In the genomic region with DNA sequence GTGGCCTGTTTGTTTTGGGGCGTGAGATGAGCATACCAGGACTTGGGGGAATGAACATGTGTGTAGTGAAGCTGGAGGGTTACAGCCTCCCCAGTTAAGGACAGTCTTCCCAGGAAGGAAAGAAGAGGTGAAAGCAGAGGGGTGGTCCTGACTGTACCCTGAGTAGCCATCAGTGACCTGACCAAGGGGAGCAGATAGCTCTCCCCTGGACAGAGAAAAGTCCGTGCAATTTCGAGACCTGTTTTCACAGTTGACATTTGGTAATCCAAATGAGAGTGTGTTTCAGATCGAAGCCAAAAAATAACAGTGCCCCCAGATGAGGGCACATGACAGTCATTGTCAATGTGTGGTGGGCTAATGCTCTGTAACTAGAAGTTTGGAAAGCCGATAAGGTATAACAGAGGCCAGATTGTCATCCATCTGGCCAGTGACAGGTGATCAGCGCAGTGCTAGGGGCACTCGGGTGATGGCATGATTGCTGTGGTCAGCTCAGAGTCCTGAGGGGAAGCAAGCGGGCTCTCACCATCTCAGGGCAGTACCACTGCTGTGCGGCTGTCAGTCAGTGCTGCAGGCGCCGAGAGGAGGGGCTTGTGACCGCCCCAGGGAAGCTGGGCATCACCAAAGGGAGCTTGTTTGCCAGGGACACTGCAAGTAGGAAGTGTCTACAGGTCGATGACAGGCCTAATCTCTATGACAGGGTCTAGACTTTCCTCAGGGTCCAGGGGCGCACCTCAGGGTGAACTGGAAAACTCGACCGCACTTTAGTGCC, we compare ENCODE assay signal across 8 cellular contexts. TPM values are rescaled to one million over a fixed set of nuclear protein-coding genes. Genes with fewer than 3 reads are reported as not detected.
DNase-seq lines count a peak whose midpoint lies in the region; ATAC-seq and TF ChIP-seq lines count a peak whose summit lies in the region.

No MANE protein-coding gene starts in this region.

- BruUV-seq in A673 (replicated peaks; lab: Mats Ljungman, UMichigan) = no TSS peak

- H3K4me3 ChIP-seq in A673 (ENCODE audit: low read depth, low read length, poor library complexity, severe bottlenecking) (peak overlapping the region; percentile 64), iPS-18c (ENCODE audit: insufficient read depth, low read depth, low read length) (peak overlapping the region; percentile 96)

- no peaks in the 10 kb centered on the region for H3K9me3 ChIP-seq in A673 (ENCODE audit: low read depth, low read length, poor library complexity, severe bottlenecking)
- H3K9me3 ChIP-seq in iPS-18c (ENCODE audit: control insufficient read depth, insufficient read depth, low read length) = peaks cover 3% of the 10 kb centered on the region

- H3K27ac ChIP-seq in A673 (ENCODE audit: low read depth, low read length, poor library complexity, severe bottlenecking) = peak overlapping the region; percentile 82

- ATAC-seq in stimulated activated naive CD8-positive, alpha-beta T cell treated with anti-CD3 and anti-CD28 coated beads, Interleukin-15, amount 100 ng/mL, for 72 hours = peak; percentile 1

- peak; percentile 19 for DNase-seq in A673 (ENCODE audit: low spot score)
- no peak for DNase-seq in HEK293T (ENCODE audit: extremely low spot score)
- peak; percentile 52 for DNase-seq in activated CD8-positive, alpha-beta memory T cell treated with anti-CD3 and anti-CD28 coated beads, Interleukin-2, amount 50 U/mL, for 48 hours
- DNase-seq in stimulated activated naive CD8-positive, alpha-beta T cell treated with anti-CD3 and anti-CD28 coated beads, Interleukin-15, amount 100 ng/mL, for 72 hours = no peak
- no peak for DNase-seq in activated gamma-delta T cell treated with Interleukin-2 at 50 U/mL for 16 hours
- no peak for DNase-seq in NCI-H446 (lab: John Stamatoyannopoulos, UW)
- DNase-seq in posterior vena cava (ENCODE audit: low spot score) = no peak

- no peaks in the 10 kb centered on the region for H3K27me3 Mint-ChIP-seq in stimulated activated naive CD8-positive, alpha-beta T cell treated with anti-CD3 and anti-CD28 coated beads, Interleukin-15, amount 100 ng/mL, for 72 hours

- intact Hi-C loops in A673 (cut with micrococcal nuclease; ENCODE audit: unreplicated experiment) = loop anchor here (5.0 kb wide), 1 partner anchor 298 kb away; a partner anchor contains a TSS
- intact Hi-C loops in posterior vena cava (cut with DNase I) = no loop called here

- CTCF ChIA-PET in A673 (lab: Charles Lee) (no interaction called here), HEK293T (lab: Yijun Ruan, JAX) (interaction anchor here (0.6 to 1.0 kb wide), 2 partner anchors 37 to 164 kb away, joined by 3 to 4 read pairs; no protein-coding TSS in a partner anchor)

- H3K27ac Mint-ChIP-seq in stimulated activated naive CD8-positive, alpha-beta T cell treated with anti-CD3 and anti-CD28 coated beads, Interleukin-15, amount 100 ng/mL, for 72 hours = peak overlapping the region; percentile 96

- peaks cover 43% of the 10 kb centered on the region for H3K4me1 Mint-ChIP-seq in stimulated activated naive CD8-positive, alpha-beta T cell treated with anti-CD3 and anti-CD28 coated beads, Interleukin-15, amount 100 ng/mL, for 72 hours

- H3K4me1 ChIP-seq in A673 (ENCODE audit: insufficient read depth, low read length, poor library complexity, severe bottlenecking) = peaks cover 17% of the 10 kb centered on the region

- POLR2A ChIA-PET in A673 (lab: Charles Lee; ENCODE audit: low non-redundant PET) (no interaction called here), HEK293T (lab: Yijun Ruan, JAX) (interaction anchor here (0.9 to 3.1 kb wide), 6 partner anchors 9 to 119 kb away, joined by 4 to 22 read pairs (median 8); a partner anchor contains a TSS)

- H3K4me3 Mint-ChIP-seq in stimulated activated naive CD8-positive, alpha-beta T cell treated with anti-CD3 and anti-CD28 coated beads, Interleukin-15, amount 100 ng/mL, for 72 hours = peak overlapping the region; percentile 88 to 91

- TF ChIP-seq CTCF in A673 (conservative IDR thresholded peaks at IDR 0.05; ENCODE audit: low read depth, low read length) = no peak

- H3K9me3 Mint-ChIP-seq in stimulated activated naive CD8-positive, alpha-beta T cell treated with anti-CD3 and anti-CD28 coated beads, Interleukin-15, amount 100 ng/mL, for 72 hours = no peaks in the 10 kb centered on the region

- peaks cover 54% of the 10 kb centered on the region for H3K36me3 ChIP-seq in A673 (ENCODE audit: insufficient read depth, low read length, poor library complexity, severe bottlenecking)

- no peaks in the 10 kb centered on the region for H3K27me3 ChIP-seq in A673 (replicated peaks; ENCODE audit: insufficient read depth, low read depth, low read length, poor library complexity)

TF ChIP-seq in HEK293T, 16 proteins besides CTCF, POLR2A, EP300 and RAD21:
- TF ChIP-seq, protein P1, sequence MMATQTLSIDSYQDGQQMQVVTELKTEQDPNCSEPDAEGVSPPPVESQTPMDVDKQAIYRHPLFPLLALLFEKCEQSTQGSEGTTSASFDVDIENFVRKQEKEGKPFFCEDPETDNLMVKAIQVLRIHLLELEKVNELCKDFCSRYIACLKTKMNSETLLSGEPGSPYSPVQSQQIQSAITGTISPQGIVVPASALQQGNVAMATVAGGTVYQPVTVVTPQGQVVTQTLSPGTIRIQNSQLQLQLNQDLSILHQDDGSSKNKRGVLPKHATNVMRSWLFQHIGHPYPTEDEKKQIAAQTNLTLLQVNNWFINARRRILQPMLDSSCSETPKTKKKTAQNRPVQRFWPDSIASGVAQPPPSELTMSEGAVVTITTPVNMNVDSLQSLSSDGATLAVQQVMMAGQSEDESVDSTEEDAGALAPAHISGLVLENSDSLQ (IDR thresholded peaks at IDR 0.05) = peak; percentile 74
- TF ChIP-seq SP1 (IDR thresholded peaks at IDR 0.05) (no peak), L3MBTL2 (conservative IDR thresholded peaks at IDR 0.05) (no peak)

RNA-seq across cellular contexts. Expression of a gene that starts 1.1 kb away (rescaled TPM):
- total RNA-seq in A673 (2021) = 776 and 780 TPM in 2 replicates
- 100 to 1,000 TPM; 388 to 432 TPM for total RNA-seq in posterior vena cava

RNA-seq across cellular contexts. Expression of a gene that starts 11.7 kb away (rescaled TPM):
- 445 and 498 TPM in 2 replicates for total RNA-seq in A673 (2021)
- 10 to 100 TPM; 48.8 to 61.3 TPM for total RNA-seq in posterior vena cava

RNA-seq across cellular contexts. Expression of a gene that starts 44.4 kb away (rescaled TPM):
- total RNA-seq in A673 (2021) = 82.0 and 84.9 TPM in 2 replicates
- 100 to 1,000 TPM in 1 of 2 donors, 10 to 100 TPM in 1; 88.4 to 126 TPM for total RNA-seq in posterior vena cava

Comparison
In these comparisons a context has a peak if more than half of its experiments do, and no peak if none do; other contexts are left out.
1. DNase-seq: peak in A673 (single experiment) and activated CD8-positive, alpha-beta memory T cell treated with anti-CD3 and anti-CD28 coated beads, Interleukin-2, amount 50 U/mL, for 48 hours (single experiment); none in HEK293T (single experiment), stimulated activated naive CD8-positive, alpha-beta T cell treated with anti-CD3 and anti-CD28 coated beads, Interleukin-15, amount 100 ng/mL, for 72 hours (0 of 2), activated gamma-delta T cell treated with Interleukin-2 at 50 U/mL for 16 hours (single experiment), NCI-H446 (0 of 2) and posterior vena cava (single experiment).